Comparison of ENCODE assay signal across 8 cellular contexts in genomic region chr2:63588385-63589147, GRCh38. TPM values are rescaled to one million over a fixed set of nuclear protein-coding genes. Genes with fewer than 3 reads are reported as not detected.
DNase-seq lines count a peak whose midpoint lies in the region; ATAC-seq, FAIRE-seq and TF ChIP-seq lines count a peak whose summit lies in the region.

MDH1 (plus strand) TSS chr2:63588963; CDS start chr2:63589044, 81 bp downstream.
WDPCP (minus strand) TSS chr2:63588477; CDS start chr2:63588271, 206 bp downstream.

- H3K4me3 ChIP-seq in CD4-positive, CD25-positive, alpha-beta regulatory T cell (ENCODE audit: low read depth, low read length): peak within 1 kb of the TSS; percentile 96
- H3K4me3 ChIP-seq in HepG2 (replicated peaks in 1 of 3; ENCODE audit: insufficient read depth in 1 of 3, low read depth in 2 of 3, low read length in 3 of 3): peak within 1 kb of the TSS; percentile 89 to 94 (median 94)

- no peaks in the 10 kb centered on the region for H3K27me3 ChIP-seq in CD4-positive, CD25-positive, alpha-beta regulatory T cell (ENCODE audit: control insufficient read depth, insufficient read depth, low read length)
- H3K27me3 ChIP-seq in HepG2 (ENCODE audit: control insufficient read depth in 1 of 2, insufficient read depth in 2 of 2, low read length in 2 of 2): no peaks in the 10 kb centered on the region; a peak in 1 of 5 replicates

- H4K20me1 ChIP-seq in HepG2 (ENCODE audit: insufficient read depth, low read length): peaks cover 13% of the 10 kb centered on the region

- BruUV-seq in HepG2 (replicated peaks; lab: Mats Ljungman, UMichigan): no TSS peak

- no peaks in the 10 kb centered on the region for H3K36me3 Mint-ChIP-seq in CD4-positive, CD25-positive, alpha-beta regulatory T cell

- H3K4me2 ChIP-seq in HepG2 (ENCODE audit: low read depth, low read length): peak within 1 kb of the TSS; percentile 88

- WGBS in HepG2 (ENCODE audit: low lambda C conversion rate): under 1% methylated on average over 44 of the region's 44 CpGs

- peak within 1 kb of the TSS; percentile 90 to 97 (median 94) for H3K4me3 Mint-ChIP-seq in CD4-positive, CD25-positive, alpha-beta regulatory T cell

- H2AFZ ChIP-seq in HepG2 (ENCODE audit: low read length): peak within 1 kb of the TSS; percentile 84

- TF ChIP-seq POLR2A in HepG2 (IDR thresholded peaks at IDR 0.05; ENCODE audit: insufficient read depth in 1 of 2, low read depth in 2 of 2, low read length in 2 of 2): peak; percentile 89 to 90

- H3K9me3 Mint-ChIP-seq in CD4-positive, CD25-positive, alpha-beta regulatory T cell: no peaks in the 10 kb centered on the region

- intact Hi-C loops in HepG2 (cut with micrococcal nuclease; ENCODE audit: unreplicated experiment): loop anchor here (1.0 to 2.0 kb wide), 2 partner anchors 23 to 254 kb away; no protein-coding TSS in a partner anchor

- no peaks in the 10 kb centered on the region for H3K9me3 ChIP-seq in CD4-positive, CD25-positive, alpha-beta regulatory T cell (ENCODE audit: control insufficient read depth in 2 of 2, low read length in 2 of 2)
- no peaks in the 10 kb centered on the region for H3K9me3 ChIP-seq in HepG2 (ENCODE audit: low read length)

- TF ChIP-seq CTCF in HepG2 (CRISPR knock-in tag; IDR thresholded peaks at IDR 0.05): no peak

- peak; percentile 85 to 87 for ATAC-seq in CD4-positive, CD25-positive, alpha-beta regulatory T cell (ENCODE audit: low read depth in 2 of 2)
- ATAC-seq in GM19438 (IDR thresholded peaks at IDR 0.05; ENCODE audit: low read depth, unreplicated experiment) (peak; percentile 80), HG03571 (IDR thresholded peaks at IDR 0.05; ENCODE audit: unreplicated experiment) (peak; percentile 90), HepG2 (peak; percentile 94)

- peak; percentile 82 for FAIRE-seq in HepG2 (lab: Jason Lieb, UNC)

- H3K4me1 Mint-ChIP-seq in CD4-positive, CD25-positive, alpha-beta regulatory T cell: peaks cover 14 to 53% (median 34%) of the 10 kb centered on the region in 4 donors

- peaks cover 12% of the 10 kb centered on the region for H3K36me3 ChIP-seq in CD4-positive, CD25-positive, alpha-beta regulatory T cell (ENCODE audit: control insufficient read depth, insufficient read depth, low read length)
- no peaks in the 10 kb centered on the region; a peak in 2 of 5 replicates for H3K36me3 ChIP-seq in HepG2 (replicated peaks in 1 of 2; ENCODE audit: control insufficient read depth in 1 of 2, insufficient read depth in 2 of 2, low read length in 2 of 2)

- CTCF ChIA-PET in HepG2 (lab: Yijun Ruan, JAX; ENCODE audit: low intra/inter-chr PET ratio, low total read pairs): no interaction called here

- peak; percentile 94 to 99 (median 97) for DNase-seq in CD4-positive, CD25-positive, alpha-beta regulatory T cell
- DNase-seq in NCI-H774 (lab: John Stamatoyannopoulos, UW): peak; percentile 98
- peak; percentile 91 to 95 for DNase-seq in activated CD4-positive, alpha-beta T cell treated with anti-CD3 and anti-CD28 coated beads, Interleukin-2, amount 50 U/mL, for 48 hours
- peak; percentile 100 for DNase-seq in dermis microvascular lymphatic vessel endothelial cell (ENCODE audit: low read depth in 2 of 2)
- peak; percentile 100 for DNase-seq in HepG2 (ENCODE audit: low spot score)
- DNase-seq in stimulated activated CD4-positive, alpha-beta T cell treated with anti-CD3 and anti-CD28 coated beads, Interleukin-2, amount 100 ng/mL, for 48 hours: peak; percentile 79 to 82

- H3K9ac ChIP-seq in HepG2 (ENCODE audit: insufficient read depth, low read depth, low read length): peak within 1 kb of the TSS; percentile 83

- peak; percentile 9 to 54; a peak in 1 of 4 replicates for TF ChIP-seq EP300 in HepG2 (IDR thresholded peaks at IDR 0.05; ENCODE audit: low read depth in 2 of 2, low read length in 2 of 2)
- TF ChIP-seq EP300 in HepG2 (CRISPR knock-in tag; IDR thresholded peaks at IDR 0.05; ENCODE audit: borderline replicate concordance): peak; percentile 37; the same call in 1 of the 2 replicates

- H3K79me2 ChIP-seq in HepG2 (ENCODE audit: insufficient read depth, low read length): peaks cover 49% of the 10 kb centered on the region

- H3K27ac ChIP-seq in CD4-positive, CD25-positive, alpha-beta regulatory T cell (ENCODE audit: insufficient read depth, low read length, poor library complexity, severe bottlenecking): peak within 1 kb of the TSS; percentile 96
- peak within 1 kb of the TSS; percentile 79 for H3K27ac ChIP-seq in HepG2 (ENCODE audit: extremely low read length, insufficient read depth, low read length)

- H3K4me1 ChIP-seq in CD4-positive, CD25-positive, alpha-beta regulatory T cell (ENCODE audit: control insufficient read depth, insufficient read depth, low read length, poor library complexity, severe bottlenecking): peaks cover 28% of the 10 kb centered on the region
- peaks cover 46% of the 10 kb centered on the region for H3K4me1 ChIP-seq in HepG2 (ENCODE audit: insufficient read depth, low read length)

- TF ChIP-seq RAD21 in HepG2 (CRISPR knock-in tag; IDR thresholded peaks at IDR 0.05): peak; percentile 45; the same call in 1 of the 2 replicates

- in situ Hi-C loops in HepG2 (cut with HindIII; ENCODE audit: extremely low pct_ligation_motif_present, low pct_unique_long_range_greater_than_20kb): no loop called here

- POLR2A ChIA-PET in HepG2 (lab: Yijun Ruan, JAX): interaction anchor here (1.1 to 2.0 kb wide), 5 partner anchors 9 to 253 kb away, joined by 4 to 19 read pairs (median 6); partner anchors contain the start of gene UGP2

- no peaks in the 10 kb centered on the region for H3K27me3 Mint-ChIP-seq in CD4-positive, CD25-positive, alpha-beta regulatory T cell

- H3K27ac Mint-ChIP-seq in CD4-positive, CD25-positive, alpha-beta regulatory T cell: peak within 1 kb of the TSS; percentile 97 to 99 (median 98)

TF ChIP-seq in HepG2, 621 proteins besides CTCF, POLR2A, EP300 and RAD21 (continues in another document):
- no peak for TF ChIP-seq ZNF790 (CRISPR knock-in tag; IDR thresholded peaks at IDR 0.05; ENCODE audit: borderline replicate concordance)
- TF ChIP-seq GATAD1 (CRISPR knock-in tag; IDR thresholded peaks at IDR 0.05): peak; percentile 95
- no peak; the same call in 1 of the 2 replicates for TF ChIP-seq AKAP8 (CRISPR knock-in tag; IDR thresholded peaks at IDR 0.05)
- TF ChIP-seq ZNF326 (CRISPR knock-in tag; IDR thresholded peaks at IDR 0.05; ENCODE audit: borderline replicate concordance): no peak

RNA-seq across cellular contexts. Expression of gene MDH1, which starts in this region (rescaled TPM):
- 102 TPM for total RNA-seq in CD4-positive, CD25-positive, alpha-beta regulatory T cell
- 100 to 1,000 TPM; 298 to 378 (median 334) TPM for polyA plus RNA-seq in CD4-positive, CD25-positive, alpha-beta regulatory T cell
- total RNA-seq in dermis microvascular lymphatic vessel endothelial cell: 96.3 and 104 TPM in 2 replicates
- total RNA-seq in HepG2 (2016; rRNA removed; fragmentation: Illumina TruSeq; extraction: Trizol): 415 and 596 TPM in 2 replicates
- total RNA-seq in HepG2 (2016; cell fraction: cytosol; rRNA removed; fragmentation: Illumina TruSeq; extraction: Trizol; ENCODE audit: low read depth): 85.4 and 99.8 TPM in 2 replicates
- total RNA-seq in HepG2 (2016; cell fraction: insoluble cytoplasmic fraction; rRNA removed; fragmentation: Illumina TruSeq; extraction: Trizol): 405 and 611 TPM in 2 replicates
- 96.5 and 110 TPM in 2 replicates for total RNA-seq in HepG2 (2016; cell fraction: membrane; rRNA removed; fragmentation: Illumina TruSeq; extraction: Trizol)
- 230 and 233 TPM in 2 replicates for total RNA-seq in HepG2 (2016; cell fraction: nucleus; rRNA removed; fragmentation: Illumina TruSeq; extraction: Trizol)
- 203 and 293 TPM in 2 replicates for polyA plus RNA-seq in HepG2 (2011; rRNA removed)
- polyA plus RNA-seq in HepG2 (2011; cell fraction: cytosol; rRNA removed): 203 and 248 TPM in 2 replicates
- polyA plus RNA-seq in HepG2 (2011; cell fraction: nucleus; rRNA removed): 56.7 and 75.3 TPM in 2 replicates
- polyA plus RNA-seq in HepG2 (2012): 158 and 206 TPM in 2 replicates
- 61.0 and 66.0 TPM in 2 replicates for polyA plus RNA-seq in HepG2 (2016; cell fraction: cytosol; fragmentation: Illumina TruSeq; extraction: Trizol; ENCODE audit: low read depth)
- 513 and 532 TPM in 2 replicates for polyA plus RNA-seq in HepG2 (2016; cell fraction: insoluble cytoplasmic fraction; fragmentation: Illumina TruSeq; extraction: Trizol; ENCODE audit: low read depth)
- 81.4 and 84.3 TPM in 2 replicates for polyA plus RNA-seq in HepG2 (2016; cell fraction: membrane; fragmentation: Illumina TruSeq; extraction: Trizol; ENCODE audit: low read depth)
- polyA plus RNA-seq in HepG2 (2016; cell fraction: nucleus; fragmentation: Illumina TruSeq; extraction: Trizol; ENCODE audit: insufficient read depth, low read depth): 260 and 264 TPM in 2 replicates
- polyA minus RNA-seq in HepG2 (2011; rRNA and poly(A)+ RNA removed; ENCODE audit: low replicate concordance): 112 and 123 TPM in 2 replicates
- 111 and 121 TPM in 2 replicates for polyA minus RNA-seq in HepG2 (2011; cell fraction: cytosol; rRNA and poly(A)+ RNA removed)
- 112 and 144 TPM in 2 replicates for polyA minus RNA-seq in HepG2 (2011; cell fraction: nucleus; rRNA and poly(A)+ RNA removed)

RNA-seq across cellular contexts. Expression of gene WDPCP, which starts in this region (rescaled TPM):
- total RNA-seq in CD4-positive, CD25-positive, alpha-beta regulatory T cell: 9.4 TPM
- polyA plus RNA-seq in CD4-positive, CD25-positive, alpha-beta regulatory T cell: 1 to 10 TPM; 2.9 to 5.4 (median 3.7) TPM
- total RNA-seq in dermis microvascular lymphatic vessel endothelial cell (3.5 and 5.7 TPM in 2 replicates), HepG2 (2016; rRNA removed; fragmentation: Illumina TruSeq; extraction: Trizol) (4.6 and 5.2 TPM in 2 replicates)
- total RNA-seq in HepG2 (2016; cell fraction: cytosol; rRNA removed; fragmentation: Illumina TruSeq; extraction: Trizol; ENCODE audit: low read depth): 14.2 and 15.9 TPM in 2 replicates
- total RNA-seq in HepG2 (2016; cell fraction: insoluble cytoplasmic fraction; rRNA removed; fragmentation: Illumina TruSeq; extraction: Trizol): 4.7 and 5.5 TPM in 2 replicates
- 9.0 and 11.8 TPM in 2 replicates for total RNA-seq in HepG2 (2016; cell fraction: membrane; rRNA removed; fragmentation: Illumina TruSeq; extraction: Trizol)
- total RNA-seq in HepG2 (2016; cell fraction: nucleus; rRNA removed; fragmentation: Illumina TruSeq; extraction: Trizol): 18.6 and 20.4 TPM in 2 replicates
- polyA plus RNA-seq in HepG2 (2011; rRNA removed): 1.8 and 2.9 TPM in 2 replicates
- 0.97 and 1.0 TPM in 2 replicates for polyA plus RNA-seq in HepG2 (2011; cell fraction: cytosol; rRNA removed)
- 4.3 TPM in 2 replicates for polyA plus RNA-seq in HepG2 (2011; cell fraction: nucleus; rRNA removed)
- 1.7 and 2.0 TPM in 2 replicates for polyA plus RNA-seq in HepG2 (2012)
- 0.53 and 0.58 TPM in 2 replicates for polyA plus RNA-seq in HepG2 (2016; cell fraction: cytosol; fragmentation: Illumina TruSeq; extraction: Trizol; ENCODE audit: low read depth)
- 2.5 and 2.8 TPM in 2 replicates for polyA plus RNA-seq in HepG2 (2016; cell fraction: insoluble cytoplasmic fraction; fragmentation: Illumina TruSeq; extraction: Trizol; ENCODE audit: low read depth)
- 1.5 and 2.0 TPM in 2 replicates for polyA plus RNA-seq in HepG2 (2016; cell fraction: membrane; fragmentation: Illumina TruSeq; extraction: Trizol; ENCODE audit: low read depth)
- polyA plus RNA-seq in HepG2 (2016; cell fraction: nucleus; fragmentation: Illumina TruSeq; extraction: Trizol; ENCODE audit: insufficient read depth, low read depth): 5.1 and 6.1 TPM in 2 replicates
- 9.9 and 26.1 TPM in 2 replicates for polyA minus RNA-seq in HepG2 (2011; rRNA and poly(A)+ RNA removed; ENCODE audit: low replicate concordance)
- polyA minus RNA-seq in HepG2 (2011; cell fraction: cytosol; rRNA and poly(A)+ RNA removed): 2.5 and 4.6 TPM in 2 replicates
- 44.1 and 49.7 TPM in 2 replicates for polyA minus RNA-seq in HepG2 (2011; cell fraction: nucleus; rRNA and poly(A)+ RNA removed)

Comparison
In these comparisons a context has a peak if more than half of its experiments do, and no peak if none do; other contexts are left out.
1. Peak in every context shown above with its lines: DNase-seq, ATAC-seq, H3K4me3 ChIP-seq and H3K27ac ChIP-seq.